ENCODE assay signal across 8 cellular contexts in genomic region chr11:73876424-73877300, GRCh38. TPM values are rescaled to one million over a fixed set of nuclear protein-coding genes. Genes with fewer than 3 reads are reported as not detected.
A peak's percentile ranks its signal among the peaks of the same experiment; 100 is the strongest.
DNase-seq lines count a peak whose midpoint lies in the region; ATAC-seq, FAIRE-seq and TF ChIP-seq lines count a peak whose summit lies in the region.

TSS of gene COA4 (minus strand) at chr11:73876846. CDS start at chr11:73873378, 3,468 bp downstream.
A gene with protein sequence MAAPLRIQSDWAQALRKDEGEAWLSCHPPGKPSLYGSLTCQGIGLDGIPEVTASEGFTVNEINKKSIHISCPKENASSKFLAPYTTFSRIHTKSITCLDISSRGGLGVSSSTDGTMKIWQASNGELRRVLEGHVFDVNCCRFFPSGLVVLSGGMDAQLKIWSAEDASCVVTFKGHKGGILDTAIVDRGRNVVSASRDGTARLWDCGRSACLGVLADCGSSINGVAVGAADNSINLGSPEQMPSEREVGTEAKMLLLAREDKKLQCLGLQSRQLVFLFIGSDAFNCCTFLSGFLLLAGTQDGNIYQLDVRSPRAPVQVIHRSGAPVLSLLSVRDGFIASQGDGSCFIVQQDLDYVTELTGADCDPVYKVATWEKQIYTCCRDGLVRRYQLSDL (plus strand): TSS chr11:73876999. CDS start chr11:73877022, 23 bp downstream.

- H2AK5ac ChIP-seq in H1 (ENCODE audit: low read depth, low read length) (no peak within 1 kb of the TSS), mesenchymal stem cell (ENCODE audit: low read length, severe bottlenecking) (peak within 1 kb of the TSS; percentile 63)

- CTCF ChIA-PET in H1 (lab: Charles Lee; ENCODE audit: partially characterized antibody), result interaction anchor here (1.2 to 1.4 kb wide), 2 partner anchors 10 to 55 kb away, joined by 3 read pairs; no protein-coding TSS in a partner anchor

- no peaks in the 10 kb centered on the region for H3K27me3 ChIP-seq in H1 (replicated peaks in 1 of 4; ENCODE audit: control insufficient read depth in 3 of 4, extremely low read depth in 1 of 4, insufficient read depth in 3 of 4, low read length in 3 of 4)
- no peaks in the 10 kb centered on the region for H3K27me3 ChIP-seq in mesenchymal stem cell (ENCODE audit: control insufficient read depth in 1 of 2, insufficient read depth in 1 of 2, low read length in 2 of 2)

- H3K56ac ChIP-seq in H1 (replicated peaks; ENCODE audit: insufficient read length, low read depth, low read length), result peak within 1 kb of the TSS; percentile 50

- H2AFZ ChIP-seq in H1 (ENCODE audit: low read length), result peak within 1 kb of the TSS; percentile 73
- H2AFZ ChIP-seq in mesenchymal stem cell (ENCODE audit: low read depth, low read length), result peak within 1 kb of the TSS; percentile 90

- peak within 1 kb of the TSS; percentile 92 for H4K5ac ChIP-seq in H1 (ENCODE audit: insufficient read length, low read depth, low read length)

- TF ChIP-seq CTCF in H1 (IDR thresholded peaks at IDR 0.05; ENCODE audit: control extremely low read depth in 1 of 3, insufficient read depth in 1 of 3, low read depth in 1 of 3, low read length in 3 of 3), result no peak

- peaks cover 11 to 44% (median 25%) of the 10 kb centered on the region in 4 experiments for H3K36me3 ChIP-seq in H1 (ENCODE audit: control insufficient read depth in 2 of 4, insufficient read depth in 4 of 4, low read length in 3 of 4)
- H3K36me3 ChIP-seq in mesenchymal stem cell (ENCODE audit: control insufficient read depth in 1 of 2, insufficient read depth in 2 of 2, low read depth in 1 of 2, low read length in 2 of 2), result peaks cover 22 to 43% of the 10 kb centered on the region in 2 experiments

- DNase-seq in COLO829 (ENCODE audit: low spot score), result peak; percentile 96
- DNase-seq in HTR-8/SVneo (ENCODE audit: insufficient read length, low spot score), result peak; percentile 99
- DNase-seq in NOMO-1 treated with dmso at 0.1 percent for 144 hours (lab: John Stamatoyannopoulos, UW; ENCODE audit: unreplicated experiment), result peak; percentile 98
- DNase-seq in activated CD8-positive, alpha-beta memory T cell treated with anti-CD3 and anti-CD28 coated beads for 48 hours (ENCODE audit: low read depth in 2 of 3, low spot score in 2 of 3), result peak; percentile 82 to 89 (median 83)
- DNase-seq in H1 (ENCODE audit: low read depth in 1 of 2, low spot score in 2 of 2), result peak; percentile 96 to 97
- peak; percentile 98 for DNase-seq in mesenchymal stem cell
- DNase-seq in stimulated activated CD8-positive, alpha-beta memory T cell treated with anti-CD3 and anti-CD28 coated beads, Interleukin-12 subunit alpha, Interleukin-12 subunit beta, amount 100 ng/mL, for 4 hours (ENCODE audit: low read depth), result peak; percentile 84

- H3K79me1 ChIP-seq in H1 (ENCODE audit: low read depth, low read length), result peaks cover 15% of the 10 kb centered on the region
- peaks cover 30% of the 10 kb centered on the region for H3K79me1 ChIP-seq in mesenchymal stem cell (replicated peaks; ENCODE audit: low read length, poor library complexity, severe bottlenecking)

- no peak within 1 kb of the TSS for H3K14ac ChIP-seq in H1 (ENCODE audit: insufficient read length)
- H3K14ac ChIP-seq in mesenchymal stem cell (ENCODE audit: low read length in 2 of 2), result peak within 1 kb of the TSS in 1 of 2 experiments; percentile 86

- peaks cover 10% of the 10 kb centered on the region; the same call in 1 of the 2 replicates for H3K23me2 ChIP-seq in H1 (ENCODE audit: low read depth, low read length)

- H3K9me3 ChIP-seq in H1 (ENCODE audit: insufficient read depth in 2 of 2, low read depth in 1 of 2, low read length in 1 of 2), result no peaks in the 10 kb centered on the region
- H3K9me3 ChIP-seq in mesenchymal stem cell (ENCODE audit: control insufficient read depth, low read length), result no peaks in the 10 kb centered on the region

- TF ChIP-seq RAD21 in H1 (IDR thresholded peaks at IDR 0.05 in 1 of 2, conservative IDR thresholded peaks at IDR 0.05 in 1 of 2; ENCODE audit: low read depth in 2 of 2, low read length in 2 of 2), result 0 out of 4 replicates have a peak, but pooled peaks of 1 of the 2 experiments have one; percentile 1

- H2BK5ac ChIP-seq in H1 (ENCODE audit: low read depth, low read length), result peak within 1 kb of the TSS; percentile 60
- peak within 1 kb of the TSS; percentile 22 for H2BK5ac ChIP-seq in mesenchymal stem cell (ENCODE audit: low read depth, low read length, poor library complexity, severe bottlenecking)

- no peak for TF ChIP-seq EP300 in H1 (IDR thresholded peaks at IDR 0.05; ENCODE audit: borderline replicate concordance in 1 of 2, low read depth in 2 of 2, low read length in 2 of 2)

- H3K79me2 ChIP-seq in H1 (ENCODE audit: control insufficient read depth in 1 of 2, insufficient read depth in 2 of 2, low read length in 2 of 2), result peaks cover 6 to 40% of the 10 kb centered on the region in 2 experiments; a peak in 3 of 4 replicates

- H3K9ac ChIP-seq in H1 (replicated peaks in 1 of 4; ENCODE audit: extremely low read depth in 1 of 4, low read depth in 3 of 4, low read length in 3 of 4) (peak within 1 kb of the TSS; percentile 91 to 97 (median 94)), mesenchymal stem cell (ENCODE audit: low read length) (peak within 1 kb of the TSS; percentile 100)

- H3K27ac ChIP-seq in H1 (ENCODE audit: low read depth, low read length), result peak within 1 kb of the TSS; percentile 89
- peak within 1 kb of the TSS; percentile 90 for H3K27ac ChIP-seq in mesenchymal stem cell (ENCODE audit: low read length, poor library complexity, severe bottlenecking)

- peak; percentile 88 to 97 for TF ChIP-seq POLR2A in H1 (IDR thresholded peaks at IDR 0.05; ENCODE audit: control extremely low read depth in 1 of 2, low read depth in 2 of 2, low read length in 2 of 2)

- H3K4me2 ChIP-seq in H1 (ENCODE audit: insufficient read depth in 1 of 2, low read depth in 2 of 2, low read length in 2 of 2) (peak within 1 kb of the TSS; percentile 88 to 89), mesenchymal stem cell (ENCODE audit: low read length, poor library complexity, severe bottlenecking) (peak within 1 kb of the TSS; percentile 84)

- peaks cover 4 to 9% (median 7%) of the 10 kb centered on the region in 4 experiments; a peak in 6 of 7 replicates for H3K4me1 ChIP-seq in H1 (replicated peaks in 1 of 4; ENCODE audit: control insufficient read depth in 3 of 4, insufficient read depth in 4 of 4, low read length in 3 of 4)
- H3K4me1 ChIP-seq in mesenchymal stem cell (ENCODE audit: control insufficient read depth, insufficient read depth, low read depth, low read length), result peaks cover 4% of the 10 kb centered on the region

- H3K23ac ChIP-seq in H1 (ENCODE audit: insufficient read length) (no peak within 1 kb of the TSS), mesenchymal stem cell (ENCODE audit: low read length in 2 of 2) (peak within 1 kb of the TSS in 1 of 2 experiments; percentile 77)

- H2BK20ac ChIP-seq in H1 (ENCODE audit: low read length), result no peak within 1 kb of the TSS

- FAIRE-seq in HTR-8/SVneo (lab: Jason Lieb, UNC) (peak; percentile 96), H1 (lab: Jason Lieb, UNC) (peak; percentile 82)

- no peak within 1 kb of the TSS for H2BK120ac ChIP-seq in H1 (replicated peaks; ENCODE audit: low read depth, low read length)
- H2BK120ac ChIP-seq in mesenchymal stem cell (ENCODE audit: low read depth, low read length), result peak within 1 kb of the TSS; percentile 67

- H3K4me3 ChIP-seq in H1 (ENCODE audit: extremely low read depth in 1 of 4, insufficient read depth in 2 of 4, low read depth in 3 of 4, low read length in 4 of 4) (peak within 1 kb of the TSS; percentile 57 to 100 (median 89)), mesenchymal stem cell (ENCODE audit: insufficient read depth in 1 of 2, low read depth in 1 of 2, low read length in 2 of 2) (peak within 1 kb of the TSS; percentile 85 to 90)

- H3K4ac ChIP-seq in H1 (replicated peaks; ENCODE audit: insufficient read length, low read depth, low read length) (peak within 1 kb of the TSS; percentile 45), mesenchymal stem cell (ENCODE audit: low read depth in 1 of 2, low read length in 2 of 2) (peak within 1 kb of the TSS; percentile 88 to 93)

- peak within 1 kb of the TSS; percentile 81 for H4K91ac ChIP-seq in H1 (replicated peaks; ENCODE audit: insufficient read length, low read length)
- H4K91ac ChIP-seq in mesenchymal stem cell (ENCODE audit: low read length), result peak within 1 kb of the TSS; percentile 96

- H3K18ac ChIP-seq in H1 (ENCODE audit: extremely low read depth, low read length), result peak within 1 kb of the TSS; percentile 95
- H3K18ac ChIP-seq in mesenchymal stem cell (ENCODE audit: low read depth in 1 of 2, low read length in 2 of 2), result peak within 1 kb of the TSS; percentile 98 to 99

- H4K8ac ChIP-seq in H1 (ENCODE audit: extremely low read depth, insufficient read depth, low read length), result peak within 1 kb of the TSS; percentile 95; the same call in 1 of the 2 replicates
- peak within 1 kb of the TSS; percentile 99 for H4K8ac ChIP-seq in mesenchymal stem cell (ENCODE audit: low read length)

- peaks cover 5 to 6% of the 10 kb centered on the region in 2 experiments for H4K20me1 ChIP-seq in H1 (replicated peaks in 1 of 2; ENCODE audit: control insufficient read depth in 1 of 2, insufficient read depth in 2 of 2, low read length in 2 of 2)

- peak; percentile 88 for ATAC-seq in GM21367 (IDR thresholded peaks at IDR 0.05; ENCODE audit: unreplicated experiment)

- POLR2A ChIA-PET in H1 (lab: Charles Lee; ENCODE audit: partially characterized antibody), result interaction anchor here (0.7 to 3.6 kb wide), 13 partner anchors 7 to 100 kb away, joined by 3 to 22 read pairs (median 6); no protein-coding TSS in a partner anchor

- 0 out of 2 replicates have a peak within 1 kb of the TSS, but pooled peaks have one; percentile 22 for H2BK15ac ChIP-seq in H1 (ENCODE audit: low read length)
- peak within 1 kb of the TSS; percentile 57 for H2BK15ac ChIP-seq in mesenchymal stem cell (ENCODE audit: low read depth, poor library complexity, severe bottlenecking)

- 2% methylated on average over 57 of the region's 57 CpGs; no CpG with 5 or more reads in 1 of the 2 experiments for WGBS in H1 (ENCODE audit: extremely low coverage in 1 of 2, insufficient coverage in 1 of 2, insufficient read length in 1 of 2, insufficient replicate concordance in 2 of 2, low coverage in 1 of 2, low lambda C conversion rate in 2 of 2, missing lambda C conversion rate in 1 of 2), 2 experiments
- WGBS in mesenchymal stem cell, result under 1% methylated on average over 57 of the region's 57 CpGs

- H2BK12ac ChIP-seq in H1 (ENCODE audit: low read depth, low read length) (0 out of 2 replicates have a peak within 1 kb of the TSS, but pooled peaks have one; percentile 5), mesenchymal stem cell (ENCODE audit: low read length in 2 of 2) (peak within 1 kb of the TSS; percentile 61 to 69)

RNA-seq across cellular contexts. Expression of gene COA4, which starts in this region (rescaled TPM):
- total RNA-seq in H1 (2021; fragmentation: NEBNext Ultra II Directional; extraction: Animal tissue kit (Norgen Biotek cat#: 25700)), result 177 TPM in 2 replicates
- polyA plus RNA-seq in H1 (2011; rRNA removed), result 371 and 380 TPM in 2 replicates
- polyA plus RNA-seq in H1 (2011; cell fraction: cytosol; rRNA removed), result 332 TPM
- 200 TPM for polyA plus RNA-seq in H1 (2011; cell fraction: nucleus; rRNA removed)
- 185 to 267 TPM (median 211 TPM) in 4 replicates for polyA plus RNA-seq in H1 (2012, experiment 1 of 2)
- polyA plus RNA-seq in H1 (2012, experiment 2 of 2), result 194 TPM
- polyA plus RNA-seq in H1 (2013, experiment 1 of 2), result 202 TPM
- 203 TPM for polyA plus RNA-seq in H1 (2013, experiment 2 of 2)
- polyA minus RNA-seq in H1 (2011; rRNA and poly(A)+ RNA removed), result 112 and 126 TPM in 2 replicates
- 86.9 TPM for polyA minus RNA-seq in H1 (2011; cell fraction: cytosol; rRNA and poly(A)+ RNA removed)
- 140 TPM for polyA minus RNA-seq in H1 (2011; cell fraction: nucleus; rRNA and poly(A)+ RNA removed)
- 100 TPM for polyA plus RNA-seq in mesenchymal stem cell (2013, experiment 1 of 2)
- 102 TPM for polyA plus RNA-seq in mesenchymal stem cell (2013, experiment 2 of 2)

RNA-seq across cellular contexts. Expression of the second gene that starts in this region (rescaled TPM):
- 28.8 TPM in 2 replicates for total RNA-seq in H1 (2021; fragmentation: NEBNext Ultra II Directional; extraction: Animal tissue kit (Norgen Biotek cat#: 25700))
- 18.3 and 24.4 TPM in 2 replicates for polyA plus RNA-seq in H1 (2011; rRNA removed)
- 27.0 TPM for polyA plus RNA-seq in H1 (2011; cell fraction: cytosol; rRNA removed)
- 21.1 TPM for polyA plus RNA-seq in H1 (2011; cell fraction: nucleus; rRNA removed)
- polyA plus RNA-seq in H1 (2012, experiment 1 of 2), result 33.7 to 44.8 TPM (median 38.8 TPM) in 4 replicates
- polyA plus RNA-seq in H1 (2012, experiment 2 of 2), result 14.9 TPM
- 21.2 TPM for polyA plus RNA-seq in H1 (2013, experiment 1 of 2)
- polyA plus RNA-seq in H1 (2013, experiment 2 of 2), result 20.0 TPM
- 26.5 and 26.8 TPM in 2 replicates for polyA minus RNA-seq in H1 (2011; rRNA and poly(A)+ RNA removed)
- 13.7 TPM for polyA minus RNA-seq in H1 (2011; cell fraction: cytosol; rRNA and poly(A)+ RNA removed)
- 18.7 TPM for polyA minus RNA-seq in H1 (2011; cell fraction: nucleus; rRNA and poly(A)+ RNA removed)
- polyA plus RNA-seq in mesenchymal stem cell (2013, experiment 1 of 2), result 17.8 TPM
- polyA plus RNA-seq in mesenchymal stem cell (2013, experiment 2 of 2), result 16.6 TPM

Comparison
In these comparisons a context has a peak if more than half of its experiments do, and no peak if none do; other contexts are left out.
1. Peak in every context shown above with its lines: DNase-seq, ATAC-seq, H3K4me3 ChIP-seq and H3K27ac ChIP-seq.